Comparison of ENCODE assay signal across 1 cellular context in genomic region chr4:7803992-7804758, GRCh38.
TF ChIP-seq lines count a peak whose summit lies in the region.

No MANE protein-coding gene starts in this region.

TF ChIP-seq in IMR-90, 13 proteins besides CTCF, POLR2A, EP300 and RAD21 (continued from another document):
- TF ChIP-seq, protein P1, sequence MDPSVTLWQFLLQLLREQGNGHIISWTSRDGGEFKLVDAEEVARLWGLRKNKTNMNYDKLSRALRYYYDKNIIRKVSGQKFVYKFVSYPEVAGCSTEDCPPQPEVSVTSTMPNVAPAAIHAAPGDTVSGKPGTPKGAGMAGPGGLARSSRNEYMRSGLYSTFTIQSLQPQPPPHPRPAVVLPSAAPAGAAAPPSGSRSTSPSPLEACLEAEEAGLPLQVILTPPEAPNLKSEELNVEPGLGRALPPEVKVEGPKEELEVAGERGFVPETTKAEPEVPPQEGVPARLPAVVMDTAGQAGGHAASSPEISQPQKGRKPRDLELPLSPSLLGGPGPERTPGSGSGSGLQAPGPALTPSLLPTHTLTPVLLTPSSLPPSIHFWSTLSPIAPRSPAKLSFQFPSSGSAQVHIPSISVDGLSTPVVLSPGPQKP (IDR thresholded peaks at IDR 0.05; ENCODE audit: borderline replicate concordance, low read depth, low read length) = no peak
- TF ChIP-seq FOS (IDR thresholded peaks at IDR 0.05; ENCODE audit: low read depth, low read length) (no peak), SMC3 (IDR thresholded peaks at IDR 0.05; ENCODE audit: low read depth, low read length) (peak; percentile 85), MXI1 (IDR thresholded peaks at IDR 0.05; ENCODE audit: borderline replicate concordance, low read depth, low read length) (no peak)
TF ChIP-seq in IMR-90: peak in this region for 2.
